Comparison of ENCODE assay signal across 16 cellular contexts in the genomic region with DNA sequence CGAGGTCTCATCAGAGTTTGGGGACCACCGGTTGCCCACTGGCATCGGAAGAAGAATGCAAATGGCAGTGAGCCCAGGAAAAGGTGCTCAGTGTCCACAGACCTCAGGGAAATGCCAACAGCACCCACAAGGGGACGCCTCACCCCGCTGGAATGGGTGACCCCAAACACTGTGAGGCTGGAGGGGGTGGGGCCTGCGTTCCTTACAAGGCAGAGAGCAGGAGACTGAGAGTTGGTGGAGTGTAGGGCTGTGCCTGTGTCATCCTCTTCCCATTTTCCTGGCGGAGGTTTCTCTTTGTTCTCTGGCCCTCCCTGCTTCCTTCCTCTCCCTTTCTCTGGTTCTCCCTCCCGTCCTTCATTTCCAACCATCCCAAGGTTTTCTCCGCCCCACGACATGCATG. TPM values are rescaled to one million over a fixed set of nuclear protein-coding genes. Genes with fewer than 3 reads are reported as not detected.
DNase-seq lines count a peak whose midpoint lies in the region; ATAC-seq and TF ChIP-seq lines count a peak whose summit lies in the region.
"Not testable (repeated sequence)": the region's sequence is repeated elsewhere in the genome, so short reads cannot be mapped to it uniquely, and the experiment has no call there.
"Had no signal": no experiment of that assay in that cellular context is flagged by ENCODE, and none has a peak within 500 bp of the region (broad histone marks: within the 10 kb centered on the region; RNA-seq: fewer than 3 reads in every experiment).

No MANE protein-coding gene starts in this region.

- H3K9me3 ChIP-seq in Panc1 (ENCODE audit: control insufficient read depth, insufficient read depth, low read depth, low read length); body of pancreas; neural progenitor cell (ENCODE audit: low read depth): not testable (repeated sequence)

- POLR2A ChIA-PET in Panc1 (lab: Charles Lee); activated CD8-positive, alpha-beta T cell treated with anti-CD3 and anti-CD28 coated beads, Interleukin-2, amount 10 ng/mL, durations not matched to agents 7 days and 5 days (lab: Charles Lee): not testable (repeated sequence)

- H3K27ac ChIP-seq in Panc1 (ENCODE audit: low read length); body of pancreas; foreskin keratinocyte; neural progenitor cell: not testable (repeated sequence)

- H3K4me1 ChIP-seq in Panc1 (ENCODE audit: control insufficient read depth, insufficient read depth, low read length); body of pancreas; foreskin keratinocyte; neural progenitor cell: not testable (repeated sequence)

- H4K20me1 ChIP-seq in neural progenitor cell (ENCODE audit: low read depth) = peaks cover 11% of the 10 kb centered on the region

- not testable (repeated sequence) for H3K4me3 Mint-ChIP-seq in activated CD8-positive, alpha-beta T cell treated with anti-CD3 and anti-CD28 coated beads, Interleukin-2, amount 10 ng/mL, durations not matched to agents 7 days and 5 days; neural progenitor cell

- not testable (repeated sequence) for DNase-seq in Panc1 (ENCODE audit: low read depth, low spot score); activated CD8-positive, alpha-beta T cell treated with anti-CD3 and anti-CD28 coated beads, Interleukin-2, amount 10 ng/mL, durations not matched to agents 7 days and 5 days; body of pancreas; foreskin keratinocyte; left lobe of liver (ENCODE audit: low spot score); neural progenitor cell (ENCODE audit: low spot score)
- peak; percentile 10 for DNase-seq in ureter (ENCODE audit: low spot score)

- H3K9ac ChIP-seq in neural progenitor cell = not testable (repeated sequence)

- peaks cover 71% of the 10 kb centered on the region for H3K27me3 Mint-ChIP-seq in activated CD8-positive, alpha-beta T cell treated with anti-CD3 and anti-CD28 coated beads, Interleukin-2, amount 10 ng/mL, durations not matched to agents 7 days and 5 days (ENCODE audit: low read depth)
- peaks cover 69% of the 10 kb centered on the region for H3K27me3 Mint-ChIP-seq in neural progenitor cell (ENCODE audit: insufficient read depth, low read depth)

- H3K27me3 ChIP-seq in Panc1 (ENCODE audit: control insufficient read depth, insufficient read depth, low read length) (peaks cover 25% of the 10 kb centered on the region), body of pancreas (peaks cover 0 to 13% of the 10 kb centered on the region in 2 donors), foreskin keratinocyte (peaks cover 88% of the 10 kb centered on the region), neural progenitor cell (peaks cover 100% of the 10 kb centered on the region)

- in situ Hi-C loops in Panc1 (cut with HindIII; ENCODE audit: low pct_unique_long_range_greater_than_20kb, low sequenced_read_pairs) = not testable (repeated sequence)

- CTCF ChIA-PET in Panc1 (lab: Charles Lee); activated CD8-positive, alpha-beta T cell treated with anti-CD3 and anti-CD28 coated beads, Interleukin-2, amount 10 ng/mL, durations not matched to agents 7 days and 5 days (lab: Charles Lee): not testable (repeated sequence)

- not testable (repeated sequence) for H3K4me2 ChIP-seq in neural progenitor cell

- BruUV-seq in Panc1 (replicated peaks; lab: Mats Ljungman, UMichigan) = not testable (repeated sequence)

- not testable (repeated sequence) for H3K36me3 ChIP-seq in Panc1 (ENCODE audit: control insufficient read depth, insufficient read depth, low read length); body of pancreas (replicated peaks in 1 of 2; ENCODE audit: insufficient read depth in 1 of 2, low read depth in 2 of 2); neural progenitor cell

- TF ChIP-seq CTCF in Panc1 (IDR thresholded peaks at IDR 0.05) (peak; percentile 27; the same call in 1 of the 2 replicates), neural progenitor cell (IDR thresholded peaks at IDR 0.05) (peak; percentile 16)
- not testable (repeated sequence) for TF ChIP-seq CTCF in body of pancreas (IDR thresholded peaks at IDR 0.05); foreskin keratinocyte (conservative IDR thresholded peaks at IDR 0.05)

- H3K36me3 Mint-ChIP-seq in activated CD8-positive, alpha-beta T cell treated with anti-CD3 and anti-CD28 coated beads, Interleukin-2, amount 10 ng/mL, durations not matched to agents 7 days and 5 days (ENCODE audit: low read depth); neural progenitor cell: not testable (repeated sequence)

- H3K4me3 ChIP-seq in Panc1 (ENCODE audit: low read depth in 2 of 2, low read length in 2 of 2); body of pancreas; neural progenitor cell: not testable (repeated sequence)

- TF ChIP-seq POLR2A in body of pancreas (IDR thresholded peaks at IDR 0.05) = not testable (repeated sequence)

- H3K4me1 Mint-ChIP-seq in activated CD8-positive, alpha-beta T cell treated with anti-CD3 and anti-CD28 coated beads, Interleukin-2, amount 10 ng/mL, durations not matched to agents 7 days and 5 days (ENCODE audit: low read depth) = peaks cover 11% of the 10 kb centered on the region
- H3K4me1 Mint-ChIP-seq in neural progenitor cell = not testable (repeated sequence)

- H3K27ac Mint-ChIP-seq in activated CD8-positive, alpha-beta T cell treated with anti-CD3 and anti-CD28 coated beads, Interleukin-2, amount 10 ng/mL, durations not matched to agents 7 days and 5 days; neural progenitor cell: not testable (repeated sequence)

- ATAC-seq in GM18868 (IDR thresholded peaks at IDR 0.05; ENCODE audit: unreplicated experiment) = peak; percentile 74
- peak; percentile 94 for ATAC-seq in Panc1
- peak; percentile 84 for ATAC-seq in activated CD8-positive, alpha-beta T cell treated with anti-CD3 and anti-CD28 coated beads, Interleukin-2, amount 10 ng/mL, durations not matched to agents 7 days and 5 days
- peak; percentile 48 for ATAC-seq in body of pancreas
- peak; percentile 87 for ATAC-seq in foreskin keratinocyte
- ATAC-seq in left lobe of liver = peak; percentile 65

- H3K79me2 ChIP-seq in neural progenitor cell (ENCODE audit: low read depth) = not testable (repeated sequence)

- H3F3A ChIP-seq in neural progenitor cell (ENCODE audit: low read depth) = not testable (repeated sequence)

- not testable (repeated sequence) for H3K9me3 Mint-ChIP-seq in activated CD8-positive, alpha-beta T cell treated with anti-CD3 and anti-CD28 coated beads, Interleukin-2, amount 10 ng/mL, durations not matched to agents 7 days and 5 days (ENCODE audit: insufficient read depth); neural progenitor cell

- 2 to 8% methylated on average over 5 to 8 of the region's 10 CpGs for WGBS in body of pancreas, 2 donors

- H2AFZ ChIP-seq in neural progenitor cell (replicated peaks) = not testable (repeated sequence)

- intact Hi-C loops in Panc1 (cut with micrococcal nuclease; ENCODE audit: unreplicated experiment); body of pancreas (cut with DNase I): not testable (repeated sequence)

RNA-seq across cellular contexts. Expression of a gene that starts 9.8 kb away (rescaled TPM):
- total RNA-seq in Panc1 (2021; ENCODE audit: unreplicated experiment) = 3.1 TPM
- 5.4 TPM for polyA plus RNA-seq in Panc1 (2012; ENCODE audit: insufficient read length)
- under 1 TPM; 0.65 to 0.71 TPM for total RNA-seq in activated CD8-positive, alpha-beta T cell treated with anti-CD3 and anti-CD28 coated beads, Interleukin-2, amount 10 ng/mL, durations not matched to agents 7 days and 5 days
- not detected for total RNA-seq in body of pancreas
- 1.9 and 6.4 TPM in 2 replicates for total RNA-seq in foreskin keratinocyte
- 0.93 and 2.9 TPM in 2 replicates for polyA plus RNA-seq in foreskin keratinocyte
- 0.08 TPM for total RNA-seq in left lobe of liver
- total RNA-seq in neural progenitor cell (ENCODE audit: low replicate concordance) = 0.11 and 0.40 TPM in 2 replicates
- 2.5 TPM for total RNA-seq in ureter
- total RNA-seq: CD4-positive, alpha-beta memory T cell; vagina had no signal
- polyA plus RNA-seq: CD4-positive, alpha-beta memory T cell had no signal

RNA-seq across cellular contexts. Expression of a gene that starts 12.1 kb away (rescaled TPM):
- 0.69 TPM for total RNA-seq in Panc1 (2021; ENCODE audit: unreplicated experiment)
- polyA plus RNA-seq in Panc1 (2012; ENCODE audit: insufficient read length) = 0.63 TPM
- under 1 TPM; 0.40 to 0.60 TPM for total RNA-seq in activated CD8-positive, alpha-beta T cell treated with anti-CD3 and anti-CD28 coated beads, Interleukin-2, amount 10 ng/mL, durations not matched to agents 7 days and 5 days
- total RNA-seq in body of pancreas = under 1 TPM in 1 of 2 donors, not detected in 1; 0.26 TPM
- total RNA-seq in foreskin keratinocyte = 8.3 and 10.6 TPM in 2 replicates
- 9.8 and 9.9 TPM in 2 replicates for polyA plus RNA-seq in foreskin keratinocyte
- total RNA-seq in left lobe of liver = 0.18 TPM
- not detected in 2 replicates for total RNA-seq in neural progenitor cell (ENCODE audit: low replicate concordance)
- total RNA-seq in ureter = 3.0 TPM
- total RNA-seq: CD4-positive, alpha-beta memory T cell; vagina had no signal

RNA-seq across cellular contexts. Expression of a gene that starts 31.0 kb away (rescaled TPM):
- 1.2 TPM for total RNA-seq in Panc1 (2021; ENCODE audit: unreplicated experiment)
- 1.4 TPM for polyA plus RNA-seq in Panc1 (2012; ENCODE audit: insufficient read length)
- not detected for total RNA-seq in activated CD8-positive, alpha-beta T cell treated with anti-CD3 and anti-CD28 coated beads, Interleukin-2, amount 10 ng/mL, durations not matched to agents 7 days and 5 days
- total RNA-seq in body of pancreas = not detected
- 1.0 and 1.2 TPM in 2 replicates for total RNA-seq in foreskin keratinocyte
- 1.1 and 1.8 TPM in 2 replicates for polyA plus RNA-seq in foreskin keratinocyte
- total RNA-seq in left lobe of liver = not detected
- not detected in 2 replicates for total RNA-seq in neural progenitor cell (ENCODE audit: low replicate concordance)
- total RNA-seq in ureter = 5.2 TPM
- total RNA-seq: activated CD4-positive, alpha-beta memory T cell treated with anti-CD3 and anti-CD28 coated beads, Interleukin-2, amount 10 ng/mL, durations not matched to agents 7 days and 5 days; CD4-positive, alpha-beta memory T cell; liver; neural crest cell; SJCRH30; testis had no signal
- polyA plus RNA-seq: CD4-positive, alpha-beta memory T cell; liver had no signal

RNA-seq across cellular contexts. Expression of a gene that starts 56.0 kb away (rescaled TPM):
- total RNA-seq in Panc1 (2021; ENCODE audit: unreplicated experiment) (1.8 TPM), body of pancreas (not detected), foreskin keratinocyte (1.1 and 1.5 TPM in 2 replicates), left lobe of liver (not detected), neural progenitor cell (ENCODE audit: low replicate concordance) (not detected in 2 replicates), ureter (5.5 TPM)
- polyA plus RNA-seq in Panc1 (2012; ENCODE audit: insufficient read length) = 0.33 TPM
- not detected for total RNA-seq in activated CD8-positive, alpha-beta T cell treated with anti-CD3 and anti-CD28 coated beads, Interleukin-2, amount 10 ng/mL, durations not matched to agents 7 days and 5 days
- polyA plus RNA-seq in foreskin keratinocyte = 0.97 and 1.1 TPM in 2 replicates
- total RNA-seq: activated CD4-positive, alpha-beta memory T cell treated with anti-CD3 and anti-CD28 coated beads, Interleukin-2, amount 10 ng/mL, durations not matched to agents 7 days and 5 days; CD4-positive, alpha-beta memory T cell; hepatocyte; liver; neural crest cell; SJCRH30 had no signal
- polyA plus RNA-seq: CD4-positive, alpha-beta memory T cell; hepatocyte; liver had no signal
